13 cellular contexts compared by ENCODE assay signal in the genomic region with DNA sequence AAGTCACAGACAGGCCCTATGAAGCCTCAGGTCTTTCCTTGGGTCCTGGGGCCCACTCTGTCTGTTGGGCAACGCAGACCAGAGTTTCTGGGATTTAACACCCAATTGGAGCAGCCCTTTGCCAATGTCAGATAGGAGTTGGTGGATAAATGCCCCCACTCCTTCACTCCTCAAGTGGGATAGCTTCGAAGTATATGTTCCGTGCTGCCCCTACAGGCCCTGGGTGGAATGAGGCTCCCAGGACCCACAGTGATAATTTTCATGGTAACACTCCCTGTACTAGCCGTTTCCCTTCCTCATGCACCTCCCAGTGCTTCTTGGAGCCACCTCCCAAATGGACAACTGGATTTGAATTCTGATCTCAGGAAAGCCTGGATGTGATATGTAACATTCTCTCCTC.
DNase-seq lines count a peak whose midpoint lies in the region; TF ChIP-seq lines count a peak whose summit lies in the region.
"Had no signal": no experiment of that assay in that cellular context is flagged by ENCODE, and none has a peak within 500 bp of the region (broad histone marks: within the 10 kb centered on the region; RNA-seq: fewer than 3 reads in every experiment).

No MANE protein-coding gene starts in this region.

- no peak overlapping the region for H4K5ac ChIP-seq in mesendoderm (ENCODE audit: low read length)

- no peak overlapping the region for H3K27ac ChIP-seq in mesendoderm (ENCODE audit: low read depth, low read length)
- H3K27ac ChIP-seq: prostate gland had no signal

- in situ Hi-C loops in astrocyte of the cerebellum (cut with HindIII; ENCODE audit: low sequenced_read_pairs), result no loop called here

- no peak overlapping the region for H2BK15ac ChIP-seq in mesendoderm (replicated peaks; ENCODE audit: low read depth)

- TF ChIP-seq CTCF in LNCAP (IDR thresholded peaks at IDR 0.05) (peak; percentile 44), astrocyte of the cerebellum (IDR thresholded peaks at IDR 0.05; ENCODE audit: low read depth, low read length, missing control alignments) (peak; percentile 8)

- H3K36me3 ChIP-seq in mesendoderm (ENCODE audit: control insufficient read depth, insufficient read depth, low read length), result no peaks in the 10 kb centered on the region
- H3K36me3 ChIP-seq: prostate gland had no signal

- no peaks in the 10 kb centered on the region for H3K4me1 ChIP-seq in mesendoderm (ENCODE audit: control insufficient read depth, low read depth, low read length)
- H3K4me1 ChIP-seq: prostate gland had no signal

- no peak overlapping the region for H3K18ac ChIP-seq in mesendoderm (ENCODE audit: low read length)

- no peak overlapping the region for H3K23ac ChIP-seq in mesendoderm (ENCODE audit: low read length)

- H3K27me3 ChIP-seq in mesendoderm (ENCODE audit: insufficient read depth, low read length, poor library complexity), result no peaks in the 10 kb centered on the region

- H4K8ac ChIP-seq in mesendoderm (ENCODE audit: low read depth, low read length), result no peak overlapping the region

- H3K4me3 ChIP-seq in astrocyte of the cerebellum (ENCODE audit: low read depth, low read length) (no peak overlapping the region), mesendoderm (ENCODE audit: low read length) (no peak overlapping the region)
- H3K4me3 ChIP-seq: prostate gland had no signal

- no peak overlapping the region for H3K4me2 ChIP-seq in mesendoderm (ENCODE audit: low read length)

- no peak overlapping the region for H2BK5ac ChIP-seq in mesendoderm (ENCODE audit: low read length)

- H3K56ac ChIP-seq in mesendoderm (ENCODE audit: low read length), result no peak overlapping the region

- H3K9ac ChIP-seq in mesendoderm (ENCODE audit: low read length), result no peak overlapping the region

- H3K79me1 ChIP-seq in mesendoderm (ENCODE audit: low read length), result no peaks in the 10 kb centered on the region

- H2BK120ac ChIP-seq in mesendoderm (ENCODE audit: low read depth, low read length), result no peak overlapping the region

- DNase-seq in NCI-H146 (lab: John Stamatoyannopoulos, UW) (peak; percentile 45), NCI-H146 treated with DMSO at 0.1 percent for 48 hours (lab: John Stamatoyannopoulos, UW; ENCODE audit: unreplicated experiment) (no peak), astrocyte of the cerebellum (ENCODE audit: low read depth) (no peak), mesendoderm (peak; percentile 64), mesenteric fat pad (ENCODE audit: low spot score) (no peak), NCI-H2196 treated with DMSO at 0.1 percent for 48 hours (lab: John Stamatoyannopoulos, UW; ENCODE audit: unreplicated experiment) (no peak)
- no peak for DNase-seq in activated T-cell treated with anti-CD3 and anti-CD28 coated beads, Interleukin-2, amount 50 U/mL, for 1 hour
- DNase-seq: activated CD4-positive, alpha-beta T cell treated with anti-CD3 and anti-CD28 coated beads, Interleukin-2, amount 10 ng/mL, durations not matched to agents 7 days and 5 days; activated gamma-delta T cell; NCI-H1048; T-helper 1 cell had no signal

- no peak overlapping the region for H2AK5ac ChIP-seq in mesendoderm (ENCODE audit: low read length)

- no peak overlapping the region for H3K4ac ChIP-seq in mesendoderm (ENCODE audit: low read depth, low read length)

- no CpG with 5 or more reads among the region's 4 CpGs for WGBS in mesendoderm (ENCODE audit: extremely low coverage, insufficient coverage, low lambda C conversion rate)

- no peaks in the 10 kb centered on the region for H3K79me2 ChIP-seq in mesendoderm (ENCODE audit: control insufficient read depth, insufficient read depth, low read length)

Comparison
In these comparisons a context has a peak if more than half of its experiments do, and no peak if none do; other contexts are left out.
1. DNase-seq: peak in NCI-H146 (single experiment) and mesendoderm (single experiment); none in NCI-H146 treated with DMSO at 0.1 percent for 48 hours (single experiment), astrocyte of the cerebellum (single experiment), activated T-cell treated with anti-CD3 and anti-CD28 coated beads, Interleukin-2, amount 50 U/mL, for 1 hour (single experiment), mesenteric fat pad (single experiment) and NCI-H2196 treated with DMSO at 0.1 percent for 48 hours (single experiment).